ENCODE assay signal across 18 cellular contexts in the genomic region with DNA sequence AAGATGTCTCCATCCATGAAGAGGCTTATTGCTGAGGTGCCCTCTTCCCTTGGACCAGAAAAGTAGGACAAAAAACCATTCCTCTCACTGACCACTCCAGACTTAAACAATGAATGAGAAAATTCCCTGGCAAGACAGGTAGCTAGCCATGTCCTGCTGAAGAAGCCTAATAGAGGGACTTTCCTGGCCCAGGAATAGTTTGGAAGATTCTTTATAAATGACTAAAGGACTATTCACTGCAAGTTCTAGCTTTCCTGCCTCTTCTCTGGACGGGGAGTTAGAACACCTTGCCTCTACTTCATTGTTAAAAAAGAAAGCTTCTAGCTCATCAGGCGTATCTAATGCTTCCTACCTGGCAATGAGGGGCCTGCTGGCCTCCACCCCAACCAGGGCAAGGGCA.
DNase-seq lines count a peak whose midpoint lies in the region; ATAC-seq, FAIRE-seq and TF ChIP-seq lines count a peak whose summit lies in the region.
"Had no signal": no experiment of that assay in that cellular context is flagged by ENCODE, and none has a peak within 500 bp of the region (broad histone marks: within the 10 kb centered on the region; RNA-seq: fewer than 3 reads in every experiment).

No MANE protein-coding gene starts in this region.

- peaks cover 44% of the 10 kb centered on the region for H3K4me1 Mint-ChIP-seq in dendritic cell treated with granulocyte-macrophage colony-stimulating factor and Interleukin-4, amounts not matched to agents 40 ng/mL and 50 ng/mL, for 4 days (ENCODE audit: low read depth)
- H3K4me1 Mint-ChIP-seq: CD4-positive, alpha-beta memory T cell had no signal

- ATAC-seq in SK-N-SH treated with all-trans-retinoic acid at 6 μM for 48 hours, result no peak

- H3K36me3 Mint-ChIP-seq in dendritic cell treated with granulocyte-macrophage colony-stimulating factor and Interleukin-4, amounts not matched to agents 40 ng/mL and 50 ng/mL, for 4 days (ENCODE audit: low read depth), result no peaks in the 10 kb centered on the region
- H3K36me3 Mint-ChIP-seq: CD4-positive, alpha-beta memory T cell had no signal

- no peaks in the 10 kb centered on the region for H3K27me3 ChIP-seq in AG04450 (ENCODE audit: control insufficient read depth, insufficient read depth, low read length)
- H3K27me3 ChIP-seq in PC-9 (ENCODE audit: insufficient read depth, low read depth), result no peaks in the 10 kb centered on the region
- H3K27me3 ChIP-seq in osteoblast (ENCODE audit: insufficient read depth, low read length), result no peaks in the 10 kb centered on the region
- H3K27me3 ChIP-seq in WERI-Rb-1 (ENCODE audit: insufficient read depth, low read depth, severe bottlenecking), result no peaks in the 10 kb centered on the region
- H3K27me3 ChIP-seq: BE2C had no signal

- TF ChIP-seq CTCF in AG04450 (IDR thresholded peaks at IDR 0.05; ENCODE audit: low read depth, low read length) (no peak), PC-9 (conservative IDR thresholded peaks at IDR 0.05) (no peak), osteoblast (IDR thresholded peaks at IDR 0.05; ENCODE audit: extremely low read depth, low read depth, low read length) (no peak), WERI-Rb-1 (IDR thresholded peaks at IDR 0.05; ENCODE audit: low read depth, low read length) (no peak), D721Med (IDR thresholded peaks at IDR 0.05; ENCODE audit: insufficient read depth, missing control alignments) (no peak)

- CTCF ChIA-PET in AG04450 (lab: Charles Lee), result no interaction called here
- CTCF ChIA-PET in PC-9 (lab: Charles Lee), result interaction anchor here (0.7 kb wide), 1 partner anchor 31 kb away, joined by 3 read pairs; no protein-coding TSS in a partner anchor

- intact Hi-C loops in PC-9 (cut with micrococcal nuclease; ENCODE audit: unreplicated experiment), result loop anchor here (10.0 kb wide), 1 partner anchor 405 kb away; no protein-coding TSS in a partner anchor
- intact Hi-C loops in dendritic cell treated with granulocyte-macrophage colony-stimulating factor and Interleukin-4, amounts not matched to agents 40 ng/mL and 50 ng/mL, for 4 days (cut with micrococcal nuclease), result no loop called here

- no peaks in the 10 kb centered on the region for H3K9me3 ChIP-seq in AG04450 (ENCODE audit: control insufficient read depth, insufficient read depth, low read length)
- H3K9me3 ChIP-seq in PC-9 (ENCODE audit: insufficient read depth, low read depth), result no peaks in the 10 kb centered on the region; the same call in 1 of the 2 replicates
- no peaks in the 10 kb centered on the region for H3K9me3 ChIP-seq in osteoblast (ENCODE audit: low read depth, low read length)
- no peaks in the 10 kb centered on the region for H3K9me3 ChIP-seq in WERI-Rb-1 (ENCODE audit: severe bottlenecking)
- H3K9me3 ChIP-seq: BE2C had no signal

- H3K9me2 ChIP-seq in PC-9 (ENCODE audit: insufficient read depth), result no peaks in the 10 kb centered on the region

- H3K27ac ChIP-seq in AG04450 (ENCODE audit: low read depth, low read length), result peak overlapping the region; percentile 84
- peak overlapping the region; percentile 52 for H3K27ac ChIP-seq in PC-9
- H3K27ac ChIP-seq in osteoblast (ENCODE audit: low read depth, low read length), result peak overlapping the region; percentile 27
- no peak overlapping the region for H3K27ac ChIP-seq in WERI-Rb-1

- no peaks in the 10 kb centered on the region for H3K27me3 Mint-ChIP-seq in dendritic cell treated with granulocyte-macrophage colony-stimulating factor and Interleukin-4, amounts not matched to agents 40 ng/mL and 50 ng/mL, for 4 days

- no peak overlapping the region for H3K4me3 Mint-ChIP-seq in dendritic cell treated with granulocyte-macrophage colony-stimulating factor and Interleukin-4, amounts not matched to agents 40 ng/mL and 50 ng/mL, for 4 days
- H3K4me3 Mint-ChIP-seq: CD4-positive, alpha-beta memory T cell had no signal

- no peak overlapping the region for H2AFZ ChIP-seq in PC-9
- no peak overlapping the region for H2AFZ ChIP-seq in osteoblast (ENCODE audit: low read length)

- no TSS peak for BruUV-seq in PC-9 (replicated peaks; lab: Mats Ljungman, UMichigan)

- peak overlapping the region; percentile 75 for H3K27ac Mint-ChIP-seq in dendritic cell treated with granulocyte-macrophage colony-stimulating factor and Interleukin-4, amounts not matched to agents 40 ng/mL and 50 ng/mL, for 4 days

- FAIRE-seq in D721Med (lab: Jason Lieb, UNC), result no peak

- peaks cover 31% of the 10 kb centered on the region for H3F3A ChIP-seq in PC-9 (ENCODE audit: insufficient read depth, low read depth)

- no peak overlapping the region for H3K4me3 ChIP-seq in AG04450 (ENCODE audit: low read depth, low read length)
- H3K4me3 ChIP-seq in PC-9, result no peak overlapping the region
- H3K4me3 ChIP-seq in osteoblast (ENCODE audit: insufficient read depth, low read length), result no peak overlapping the region
- H3K4me3 ChIP-seq in WERI-Rb-1 (ENCODE audit: low read depth, low read length), result no peak overlapping the region

- POLR2A ChIA-PET in AG04450 (lab: Yijun Ruan, JAX), result no interaction called here
- POLR2A ChIA-PET in PC-9 (lab: Charles Lee; ENCODE audit: unreplicated experiment), result interaction anchor here (0.5 to 0.7 kb wide), 3 partner anchors 9 to 215 kb away, joined by 3 to 12 read pairs (median 4); no protein-coding TSS in a partner anchor

- H3K4me2 ChIP-seq in PC-9 (peak overlapping the region; percentile 50), osteoblast (ENCODE audit: insufficient read depth, low read length) (no peak overlapping the region)

- DNase-seq in AG04450 (ENCODE audit: low read depth, low spot score) (no peak), PC-9 (no peak), osteoblast (ENCODE audit: insufficient read length, low spot score, missing footprints) (no peak), NCI-H2107 treated with DMSO at 0.1 percent for 48 hours (lab: John Stamatoyannopoulos, UW; ENCODE audit: unreplicated experiment) (no peak), WERI-Rb-1 (no peak), D721Med (ENCODE audit: insufficient read length, low spot score) (no peak)
- DNase-seq: BE2C; CD4-positive, alpha-beta memory T cell; H7; Kasumi-1; MV-4-11; NCI-H1436; NCI-H2029 treated with DMSO at 0.1 percent for 48 hours; NCI-H2227 treated with DMSO at 0.1 percent for 48 hours; NCI-H526; Right ventricle myocardium superior had no signal

- no peaks in the 10 kb centered on the region for H3K79me2 ChIP-seq in PC-9 (ENCODE audit: low read depth)
- no peaks in the 10 kb centered on the region for H3K79me2 ChIP-seq in osteoblast (ENCODE audit: insufficient read depth, low read length)

- no peaks in the 10 kb centered on the region for H3K36me3 ChIP-seq in PC-9 (ENCODE audit: low read depth)
- H3K36me3 ChIP-seq in osteoblast (ENCODE audit: insufficient read depth, low read length), result no peaks in the 10 kb centered on the region
- H3K36me3 ChIP-seq in WERI-Rb-1, result no peaks in the 10 kb centered on the region
- H3K36me3 ChIP-seq: BE2C had no signal

- H3K4me1 ChIP-seq in PC-9 (replicated peaks; ENCODE audit: insufficient read depth) (peaks cover 45% of the 10 kb centered on the region), osteoblast (ENCODE audit: insufficient read depth, low read length) (peaks cover 31% of the 10 kb centered on the region)

- H3K9me3 Mint-ChIP-seq in dendritic cell treated with granulocyte-macrophage colony-stimulating factor and Interleukin-4, amounts not matched to agents 40 ng/mL and 50 ng/mL, for 4 days, result no peaks in the 10 kb centered on the region

- H4K20me1 ChIP-seq in PC-9 (ENCODE audit: insufficient read depth) (no peaks in the 10 kb centered on the region), osteoblast (ENCODE audit: insufficient read depth, low read length) (no peaks in the 10 kb centered on the region)

TF ChIP-seq in SK-N-SH treated with all-trans-retinoic acid at 6 μM for 48 hours, 23 proteins besides CTCF, POLR2A, EP300 and RAD21 (continues in another document):
- no peak for TF ChIP-seq PPARA (CRISPR knock-in tag; IDR thresholded peaks at IDR 0.05; ENCODE audit: borderline replicate concordance)
- TF ChIP-seq, protein P1, sequence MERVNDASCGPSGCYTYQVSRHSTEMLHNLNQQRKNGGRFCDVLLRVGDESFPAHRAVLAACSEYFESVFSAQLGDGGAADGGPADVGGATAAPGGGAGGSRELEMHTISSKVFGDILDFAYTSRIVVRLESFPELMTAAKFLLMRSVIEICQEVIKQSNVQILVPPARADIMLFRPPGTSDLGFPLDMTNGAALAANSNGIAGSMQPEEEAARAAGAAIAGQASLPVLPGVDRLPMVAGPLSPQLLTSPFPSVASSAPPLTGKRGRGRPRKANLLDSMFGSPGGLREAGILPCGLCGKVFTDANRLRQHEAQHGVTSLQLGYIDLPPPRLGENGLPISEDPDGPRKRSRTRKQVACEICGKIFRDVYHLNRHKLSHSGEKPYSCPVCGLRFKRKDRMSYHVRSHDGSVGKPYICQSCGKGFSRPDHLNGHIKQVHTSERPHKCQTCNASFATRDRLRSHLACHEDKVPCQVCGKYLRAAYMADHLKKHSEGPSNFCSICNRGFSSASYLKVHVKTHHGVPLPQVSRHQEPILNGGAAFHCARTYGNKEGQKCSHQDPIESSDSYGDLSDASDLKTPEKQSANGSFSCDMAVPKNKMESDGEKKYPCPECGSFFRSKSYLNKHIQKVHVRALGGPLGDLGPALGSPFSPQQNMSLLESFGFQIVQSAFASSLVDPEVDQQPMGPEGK (CRISPR knock-in tag; IDR thresholded peaks at IDR 0.05; ENCODE audit: borderline replicate concordance), result no peak
- no peak for TF ChIP-seq TOX (CRISPR knock-in tag; IDR thresholded peaks at IDR 0.05; ENCODE audit: borderline replicate concordance)
- TF ChIP-seq ZNF8 (CRISPR knock-in tag; IDR thresholded peaks at IDR 0.05), result no peak
- TF ChIP-seq OSR1 (CRISPR knock-in tag; IDR thresholded peaks at IDR 0.05), result no peak
- TF ChIP-seq ISL1 (CRISPR knock-in tag; IDR thresholded peaks at IDR 0.05), result no peak
- TF ChIP-seq GLIS3 (CRISPR knock-in tag; IDR thresholded peaks at IDR 0.05), result no peak
- TF ChIP-seq BACH2 (CRISPR knock-in tag; IDR thresholded peaks at IDR 0.05; ENCODE audit: borderline replicate concordance), result no peak
- no peak for TF ChIP-seq ESRRG (CRISPR knock-in tag; IDR thresholded peaks at IDR 0.05)
- TF ChIP-seq, protein P2, sequence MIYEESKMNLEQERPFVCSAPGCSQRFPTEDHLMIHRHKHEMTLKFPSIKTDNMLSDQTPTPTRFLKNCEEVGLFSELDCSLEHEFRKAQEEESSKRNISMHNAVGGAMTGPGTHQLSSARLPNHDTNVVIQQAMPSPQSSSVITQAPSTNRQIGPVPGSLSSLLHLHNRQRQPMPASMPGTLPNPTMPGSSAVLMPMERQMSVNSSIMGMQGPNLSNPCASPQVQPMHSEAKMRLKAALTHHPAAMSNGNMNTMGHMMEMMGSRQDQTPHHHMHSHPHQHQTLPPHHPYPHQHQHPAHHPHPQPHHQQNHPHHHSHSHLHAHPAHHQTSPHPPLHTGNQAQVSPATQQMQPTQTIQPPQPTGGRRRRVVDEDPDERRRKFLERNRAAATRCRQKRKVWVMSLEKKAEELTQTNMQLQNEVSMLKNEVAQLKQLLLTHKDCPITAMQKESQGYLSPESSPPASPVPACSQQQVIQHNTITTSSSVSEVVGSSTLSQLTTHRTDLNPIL (CRISPR knock-in tag; IDR thresholded peaks at IDR 0.05; ENCODE audit: low read depth), result no peak
- no peak for TF ChIP-seq ZFP30 (CRISPR knock-in tag; IDR thresholded peaks at IDR 0.05)
- no peak for TF ChIP-seq RARB (CRISPR knock-in tag; IDR thresholded peaks at IDR 0.05)
- TF ChIP-seq ZFP3 (CRISPR knock-in tag; IDR thresholded peaks at IDR 0.05), result no peak
